ENCODE assay signal across 12 cellular contexts in genomic region chr3:129686941-129687340, GRCh38.
DNase-seq lines count a peak whose midpoint lies in the region; ATAC-seq and TF ChIP-seq lines count a peak whose summit lies in the region.
"Had no signal": no experiment of that assay in that cellular context is flagged by ENCODE, and none has a peak within 500 bp of the region (broad histone marks: within the 10 kb centered on the region; RNA-seq: fewer than 3 reads in every experiment).

No MANE protein-coding gene starts in this region.

- H4K5ac ChIP-seq in H9 (ENCODE audit: insufficient read length, low read depth, low read length) = no peak overlapping the region

- no CpG with 5 or more reads among the region's 2 CpGs for WGBS in H9 (ENCODE audit: extremely low coverage, insufficient read length, low lambda C conversion rate)

- DNase-seq in H9 (no peak), NCI-H226 (peak; percentile 26), endothelial cell (ENCODE audit: low spot score) (no peak), neural progenitor cell (ENCODE audit: low spot score) (no peak), OCI-LY7 (ENCODE audit: low spot score) (no peak), brain microvascular endothelial cell (no peak)
- DNase-seq in stimulated activated CD4-positive, alpha-beta T cell treated with anti-CD3 and anti-CD28 coated beads, Interleukin-4, amount 100 ng/mL, for 1 hour = no peak
- DNase-seq: activated naive CD4-positive, alpha-beta T cell treated with anti-CD3 and anti-CD28 coated beads for 36 hours; MG63; stimulated activated CD4-positive, alpha-beta T cell treated with anti-CD3 and anti-CD28 coated beads, Interleukin-2, amount 100 ng/mL, for 48 hours had no signal

- H3K36me3 ChIP-seq in neural progenitor cell (no peaks in the 10 kb centered on the region), OCI-LY7 (ENCODE audit: insufficient read depth, low read length) (no peaks in the 10 kb centered on the region; the same call in 1 of the 2 replicates), brain microvascular endothelial cell (replicated peaks) (no peaks in the 10 kb centered on the region)
- H3K36me3 ChIP-seq: MG63, vagina had no signal

- peak overlapping the region; percentile 51 for H3K4me3 ChIP-seq in neural progenitor cell
- H3K4me3 ChIP-seq in OCI-LY7 (ENCODE audit: low read depth, low read length, poor library complexity, severe bottlenecking) = no peak overlapping the region
- no peak overlapping the region for H3K4me3 ChIP-seq in brain microvascular endothelial cell (ENCODE audit: low read depth, low read length)
- H3K4me3 ChIP-seq: MG63, vagina had no signal

- peak overlapping the region; percentile 25 to 52; a peak in 3 of 5 replicates for H3K4me3 Mint-ChIP-seq in H9
- H3K4me3 Mint-ChIP-seq in endothelial cell (ENCODE audit: unreplicated experiment) = no peak overlapping the region
- H3K4me3 Mint-ChIP-seq in neural progenitor cell = peak overlapping the region; percentile 63
- H3K4me3 Mint-ChIP-seq: activated naive CD4-positive, alpha-beta T cell treated with anti-CD3 and anti-CD28 coated beads for 36 hours had no signal

- H3K18ac ChIP-seq in H9 (ENCODE audit: insufficient read length, low read depth, low read length) = no peak overlapping the region

- no peak for TF ChIP-seq CTCF in H9 (conservative IDR thresholded peaks at IDR 0.05)
- no peak for TF ChIP-seq CTCF in endothelial cell (IDR thresholded peaks at IDR 0.05; ENCODE audit: unreplicated experiment)
- no peak for TF ChIP-seq CTCF in neural progenitor cell (IDR thresholded peaks at IDR 0.05)
- no peak for TF ChIP-seq CTCF in OCI-LY7 (conservative IDR thresholded peaks at IDR 0.05; ENCODE audit: low read length)
- no peak for TF ChIP-seq CTCF in brain microvascular endothelial cell (IDR thresholded peaks at IDR 0.05; ENCODE audit: low read depth, low read length, missing control alignments)

- no peaks in the 10 kb centered on the region for H3K36me3 Mint-ChIP-seq in H9 (ENCODE audit: insufficient read depth in 1 of 3, low read depth in 3 of 3)
- H3K36me3 Mint-ChIP-seq in endothelial cell (ENCODE audit: low read depth, unreplicated experiment) = no peaks in the 10 kb centered on the region
- peaks cover 4% of the 10 kb centered on the region for H3K36me3 Mint-ChIP-seq in neural progenitor cell

- no peaks in the 10 kb centered on the region for H3K23me2 ChIP-seq in H9 (ENCODE audit: insufficient read length, low read depth, low read length, poor library complexity, severe bottlenecking)

- H3T11ph ChIP-seq in H9 (ENCODE audit: low read length) = no peak overlapping the region

- H2BK120ac ChIP-seq in H9 (ENCODE audit: low read depth, low read length, poor library complexity, severe bottlenecking) = no peak overlapping the region

- ATAC-seq in GM19452 (IDR thresholded peaks at IDR 0.05; ENCODE audit: unreplicated experiment) = no peak

- POLR2A ChIA-PET in OCI-LY7 (lab: Charles Lee) = no interaction called here

- no TSS peak for BruUV-seq in OCI-LY7 (replicated peaks; lab: Mats Ljungman, UMichigan)

- H3K27ac ChIP-seq in H9 (ENCODE audit: insufficient read length, low read depth, low read length) (no peak overlapping the region), neural progenitor cell (peak overlapping the region; percentile 92), OCI-LY7 (ENCODE audit: low read depth, low read length, poor library complexity, severe bottlenecking) (no peak overlapping the region), brain microvascular endothelial cell (no peak overlapping the region)
- H3K27ac ChIP-seq: vagina had no signal

- H2BK5ac ChIP-seq in H9 (ENCODE audit: insufficient read length, low read length) = no peak overlapping the region

- H3K4me2 ChIP-seq in H9 (ENCODE audit: insufficient read depth, insufficient read length, low read length) (no peak overlapping the region), neural progenitor cell (peak overlapping the region; percentile 87), OCI-LY7 (ENCODE audit: low read length) (no peak overlapping the region)

- peaks cover 14% of the 10 kb centered on the region; the same call in 1 of the 2 replicates for H3K4me1 ChIP-seq in H9 (ENCODE audit: insufficient read depth, low read length)
- H3K4me1 ChIP-seq in neural progenitor cell = peaks cover 70% of the 10 kb centered on the region
- no peaks in the 10 kb centered on the region for H3K4me1 ChIP-seq in OCI-LY7 (ENCODE audit: insufficient read depth, low read length, poor library complexity, severe bottlenecking)

- no peak overlapping the region for H3K56ac ChIP-seq in H9 (ENCODE audit: insufficient read length, low read depth, low read length)

- no peak overlapping the region for H2BK12ac ChIP-seq in H9 (ENCODE audit: insufficient read length, low read depth, low read length)

- peaks cover 54% of the 10 kb centered on the region for H3F3A ChIP-seq in neural progenitor cell (ENCODE audit: low read depth)

- H4K20me1 ChIP-seq in H9 (ENCODE audit: control insufficient read depth, insufficient read depth, insufficient read length) = no peaks in the 10 kb centered on the region
- no peaks in the 10 kb centered on the region for H4K20me1 ChIP-seq in neural progenitor cell (ENCODE audit: low read depth)
- H4K20me1 ChIP-seq in OCI-LY7 (ENCODE audit: insufficient read depth, low read length) = peaks cover 4% of the 10 kb centered on the region; the same call in 1 of the 2 replicates

- H3K27me3 Mint-ChIP-seq in H9 (ENCODE audit: low read depth) = no peaks in the 10 kb centered on the region
- peaks cover 2% of the 10 kb centered on the region for H3K27me3 Mint-ChIP-seq in endothelial cell (ENCODE audit: unreplicated experiment)
- no peaks in the 10 kb centered on the region for H3K27me3 Mint-ChIP-seq in neural progenitor cell (ENCODE audit: insufficient read depth, low read depth)

- no peaks in the 10 kb centered on the region for H3K79me1 ChIP-seq in H9 (ENCODE audit: insufficient read depth, low read depth, low read length, poor library complexity, severe bottlenecking)

- H3K9me3 Mint-ChIP-seq in H9 (no peaks in the 10 kb centered on the region), endothelial cell (ENCODE audit: unreplicated experiment) (no peaks in the 10 kb centered on the region), neural progenitor cell (peaks cover 6% of the 10 kb centered on the region)
- H3K9me3 Mint-ChIP-seq: activated naive CD4-positive, alpha-beta T cell treated with anti-CD3 and anti-CD28 coated beads for 36 hours had no signal

- H3K27me3 ChIP-seq in H9 (ENCODE audit: insufficient read depth, low read length) (no peaks in the 10 kb centered on the region), neural progenitor cell (no peaks in the 10 kb centered on the region), brain microvascular endothelial cell (replicated peaks) (no peaks in the 10 kb centered on the region)
- H3K27me3 ChIP-seq: MG63, vagina had no signal

- H4K8ac ChIP-seq in H9 (replicated peaks; ENCODE audit: insufficient read length, low read depth, low read length) = no peak overlapping the region

- H3K4ac ChIP-seq in H9 (ENCODE audit: low read depth, low read length) = no peak overlapping the region

- H3K79me2 ChIP-seq in H9 (ENCODE audit: insufficient read depth, low read length) = no peaks in the 10 kb centered on the region
- H3K79me2 ChIP-seq in neural progenitor cell (ENCODE audit: low read depth) = peaks cover 69% of the 10 kb centered on the region
- no peaks in the 10 kb centered on the region for H3K79me2 ChIP-seq in OCI-LY7 (ENCODE audit: insufficient read depth, low read depth, low read length)

- H3K23ac ChIP-seq in H9 (ENCODE audit: insufficient read length, low read depth, low read length) = no peak overlapping the region

- H2AK5ac ChIP-seq in H9 (ENCODE audit: insufficient read length, low read length) = no peak overlapping the region

- H2AFZ ChIP-seq in H9 (ENCODE audit: low read length) (no peak overlapping the region), neural progenitor cell (replicated peaks) (no peak overlapping the region), OCI-LY7 (ENCODE audit: low read length) (no peak overlapping the region)

- H2BK15ac ChIP-seq in H9 (ENCODE audit: low read depth, low read length) = no peak overlapping the region

- H3K27ac Mint-ChIP-seq in H9 (peak overlapping the region; percentile 7 to 75 (median 19); a peak in 5 of 7 replicates), endothelial cell (ENCODE audit: unreplicated experiment) (peak overlapping the region; percentile 27), neural progenitor cell (no peak overlapping the region)
- H3K27ac Mint-ChIP-seq: activated naive CD4-positive, alpha-beta T cell treated with anti-CD3 and anti-CD28 coated beads for 36 hours had no signal

- CTCF ChIA-PET in OCI-LY7 (lab: Charles Lee; ENCODE audit: unreplicated experiment) = no interaction called here

- H3K9ac ChIP-seq in H9 (ENCODE audit: extremely low read depth, insufficient read length, low read length) (no peak overlapping the region), neural progenitor cell (no peak overlapping the region)

- no peak overlapping the region for H4K91ac ChIP-seq in H9 (ENCODE audit: insufficient read length, low read depth, low read length)

- H3K9me3 ChIP-seq in H9 (ENCODE audit: control insufficient read depth, low read depth, low read length) = no peaks in the 10 kb centered on the region
- H3K9me3 ChIP-seq in neural progenitor cell (ENCODE audit: low read depth) = no peaks in the 10 kb centered on the region
- no peaks in the 10 kb centered on the region for H3K9me3 ChIP-seq in OCI-LY7 (ENCODE audit: low read length)
- H3K9me3 ChIP-seq: MG63, vagina had no signal

- H2BK20ac ChIP-seq in H9 (ENCODE audit: low read depth, low read length, poor library complexity, severe bottlenecking) = no peak overlapping the region

- no peak overlapping the region for H3K14ac ChIP-seq in H9 (ENCODE audit: insufficient read depth, low read length)

- no peaks in the 10 kb centered on the region for H3K9me2 ChIP-seq in OCI-LY7 (ENCODE audit: insufficient read depth, low read length)

- peaks cover 70 to 74% of the 10 kb centered on the region in 2 experiments for H3K4me1 Mint-ChIP-seq in H9
- peaks cover 15% of the 10 kb centered on the region for H3K4me1 Mint-ChIP-seq in endothelial cell (ENCODE audit: unreplicated experiment)
- H3K4me1 Mint-ChIP-seq in neural progenitor cell = peaks cover 52% of the 10 kb centered on the region

- in situ Hi-C loops in brain microvascular endothelial cell (cut with HindIII; ENCODE audit: low pct_ligation_motif_present, low sequenced_read_pairs) = no loop called here

- intact Hi-C loops in OCI-LY7 (cut with micrococcal nuclease; ENCODE audit: unreplicated experiment) = no loop called here
